ENCODE assay signal across 8 cellular contexts in genomic region chr11:88016392-88017020, GRCh38.
DNase-seq lines count a peak whose midpoint lies in the region; ATAC-seq, FAIRE-seq and TF ChIP-seq lines count a peak whose summit lies in the region.

No MANE protein-coding gene starts in this region.

- no peaks in the 10 kb centered on the region for H3K27me3 ChIP-seq in brain microvascular endothelial cell (replicated peaks)

- ATAC-seq in GM18498 (IDR thresholded peaks at IDR 0.05; ENCODE audit: unreplicated experiment) (peak; percentile 89), HG02970 (IDR thresholded peaks at IDR 0.05; ENCODE audit: low FRiP score, unreplicated experiment) (peak; percentile 91)

- peak; percentile 81 for FAIRE-seq in kidney (lab: Jason Lieb, UNC)

- no peak overlapping the region for H3K27ac ChIP-seq in 22Rv1
- H3K27ac ChIP-seq in brain microvascular endothelial cell: no peak overlapping the region
- no peak overlapping the region for H3K27ac ChIP-seq in kidney (ENCODE audit: low read depth in 2 of 2, low read length in 2 of 2)

- H3K4me3 ChIP-seq in brain microvascular endothelial cell (ENCODE audit: low read depth, low read length) (no peak overlapping the region), kidney (ENCODE audit: low read length in 2 of 2) (no peak overlapping the region)

- TF ChIP-seq CTCF in 22Rv1 (IDR thresholded peaks at IDR 0.05): peak; percentile 81
- peak; percentile 80 for TF ChIP-seq CTCF in brain microvascular endothelial cell (IDR thresholded peaks at IDR 0.05; ENCODE audit: low read depth, low read length, missing control alignments)
- peak; percentile 77 for TF ChIP-seq CTCF in kidney (IDR thresholded peaks at IDR 0.05; ENCODE audit: borderline replicate concordance, extremely low read depth, insufficient read depth)

- no peaks in the 10 kb centered on the region for H3K9me3 ChIP-seq in kidney (ENCODE audit: control insufficient read depth in 1 of 2, low read length in 2 of 2)

- no peaks in the 10 kb centered on the region for H3K36me3 ChIP-seq in brain microvascular endothelial cell (replicated peaks)
- H3K36me3 ChIP-seq in kidney (ENCODE audit: control insufficient read depth in 1 of 2, insufficient read depth in 2 of 2, low read length in 2 of 2): no peaks in the 10 kb centered on the region

- no peak overlapping the region for H3K9ac ChIP-seq in kidney (ENCODE audit: low read length in 2 of 2)

- intact Hi-C loops in kidney (cut with DNase I): no loop called here

- DNase-seq in NCI-H1930 (lab: John Stamatoyannopoulos, UW): peak; percentile 55 to 57
- DNase-seq in T-helper 22 cell (ENCODE audit: low read depth): peak; percentile 1
- DNase-seq in brain microvascular endothelial cell: peak; percentile 91
- DNase-seq in kidney: no peak
- peak; percentile 29 for DNase-seq in stimulated activated CD4-positive, alpha-beta T cell treated with anti-CD3 and anti-CD28 coated beads, Interleukin-2, amount 100 ng/mL, for 4 hours (ENCODE audit: low read depth)

- in situ Hi-C loops in brain microvascular endothelial cell (cut with HindIII; ENCODE audit: low pct_ligation_motif_present, low sequenced_read_pairs): loop anchor here (25.0 kb wide), 1 partner anchor 521 kb away; no protein-coding TSS in a partner anchor

- peaks cover 0 to 4% of the 10 kb centered on the region in 2 donors for H3K4me1 ChIP-seq in kidney (ENCODE audit: control insufficient read depth in 1 of 2, insufficient read depth in 1 of 2, low read depth in 1 of 2, low read length in 2 of 2)
